Comparison of ENCODE assay signal across 20 cellular contexts in the genomic region with DNA sequence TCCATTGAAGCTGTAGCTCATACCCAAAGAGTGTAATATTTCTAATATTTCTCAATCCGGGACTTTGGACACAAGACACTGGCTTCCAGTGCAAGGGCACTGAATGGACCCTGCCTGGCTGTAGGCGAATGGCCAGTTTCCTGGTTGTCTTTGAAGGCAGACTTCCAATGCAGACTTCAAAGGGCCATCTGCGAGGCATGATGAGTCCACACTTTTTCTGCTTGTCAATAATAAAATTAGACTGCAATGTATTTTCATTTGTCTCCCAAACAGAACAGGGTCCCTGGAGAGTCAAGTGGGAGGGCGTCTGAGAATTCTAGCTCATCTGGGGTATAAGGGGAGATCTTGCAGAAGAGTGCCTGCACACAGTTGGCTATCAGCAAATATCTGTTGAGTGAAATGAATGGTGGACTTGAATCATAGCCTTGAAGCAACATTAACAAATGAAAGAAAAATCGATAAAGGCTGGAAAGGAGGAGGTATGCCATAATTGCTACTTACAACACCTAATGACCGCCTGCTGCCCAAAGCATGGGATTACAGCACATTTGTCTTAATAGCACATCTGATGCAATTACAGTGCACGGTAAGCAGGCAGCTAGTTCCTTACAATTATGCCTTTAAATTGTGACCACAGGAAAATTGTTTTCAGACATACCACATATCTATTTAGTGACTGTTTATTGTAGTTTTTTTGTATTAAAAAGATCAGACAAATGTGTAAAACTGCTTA.
A peak's percentile ranks its signal among the peaks of the same experiment; 100 is the strongest.
DNase-seq lines count a peak whose midpoint lies in the region; ATAC-seq and TF ChIP-seq lines count a peak whose summit lies in the region.
"Had no signal": no experiment of that assay in that cellular context is flagged by ENCODE, and none has a peak within 500 bp of the region (broad histone marks: within the 10 kb centered on the region; RNA-seq: fewer than 3 reads in every experiment).

No MANE protein-coding gene starts in this region.

- POLR2A ChIA-PET in IMR-90 (lab: Charles Lee; ENCODE audit: unreplicated experiment) = no interaction called here

- peak overlapping the region; percentile 97 for H2BK20ac ChIP-seq in IMR-90 (ENCODE audit: low read depth, low read length)

- H3K4me1 ChIP-seq in IMR-90 (ENCODE audit: control insufficient read depth, insufficient read depth, low read length) (peaks cover 5% of the 10 kb centered on the region), right lobe of liver (peaks cover 0 to 23% (median 3%) of the 10 kb centered on the region in 4 donors), ascending aorta (no peaks in the 10 kb centered on the region)
- H3K4me1 ChIP-seq: Caco-2, Peyer's patch had no signal

- intact Hi-C loops in IMR-90 (cut with micrococcal nuclease) = no loop called here
- intact Hi-C loops in right lobe of liver (cut with DNase I) = no loop called here
- intact Hi-C loops in ascending aorta (cut with DNase I) = no loop called here

- peak overlapping the region; percentile 79; the same call in 1 of the 2 replicates for H3K18ac ChIP-seq in IMR-90 (ENCODE audit: low read depth, low read length)

- H3K9me3 ChIP-seq in IMR-90 (ENCODE audit: control insufficient read depth, insufficient read depth, low read length) (peaks cover 3% of the 10 kb centered on the region; the same call in 1 of the 2 replicates), right lobe of liver (no peaks in the 10 kb centered on the region), ascending aorta (no peaks in the 10 kb centered on the region)
- H3K9me3 ChIP-seq: Caco-2, Peyer's patch had no signal

- peak overlapping the region; percentile 95 for H3K4ac ChIP-seq in IMR-90 (ENCODE audit: low read depth, low read length)

- TF ChIP-seq POLR2A in IMR-90 (IDR thresholded peaks at IDR 0.05; ENCODE audit: low read depth, low read length) (no peak), right lobe of liver (IDR thresholded peaks at IDR 0.05) (no peak)

- H3K79me1 ChIP-seq in IMR-90 (ENCODE audit: low read depth in 1 of 2, low read length in 2 of 2) = peaks cover 2 to 30% of the 10 kb centered on the region in 2 experiments; a peak in 3 of 4 replicates

- no peak overlapping the region for H3K4me2 ChIP-seq in IMR-90 (ENCODE audit: low read depth, low read length)

- no peaks in the 10 kb centered on the region for H3K27me3 ChIP-seq in IMR-90 (ENCODE audit: control insufficient read depth, insufficient read depth, low read length)
- H3K27me3 ChIP-seq in right lobe of liver = no peaks in the 10 kb centered on the region
- no peaks in the 10 kb centered on the region for H3K27me3 ChIP-seq in ascending aorta
- H3K27me3 ChIP-seq: gastroesophageal sphincter, Peyer's patch had no signal

- H3K27ac ChIP-seq in IMR-90 (ENCODE audit: insufficient read depth, low read length) (peak overlapping the region; percentile 40), right lobe of liver (peak overlapping the region in 1 of 3 donors; percentile 26), ascending aorta (no peak overlapping the region)
- H3K27ac ChIP-seq: 22Rv1, gastroesophageal sphincter, Peyer's patch had no signal

- H2BK120ac ChIP-seq in IMR-90 (ENCODE audit: low read depth, low read length) = peak overlapping the region; percentile 99

- H4K20me1 ChIP-seq in IMR-90 (ENCODE audit: insufficient read depth, low read length) = no peaks in the 10 kb centered on the region

- peak overlapping the region; percentile 96; the same call in 1 of the 2 replicates for H3K56ac ChIP-seq in IMR-90 (ENCODE audit: extremely low read depth, insufficient read depth, low read length)

- no peaks in the 10 kb centered on the region for H3K36me3 ChIP-seq in IMR-90 (ENCODE audit: control insufficient read depth, insufficient read depth, low read length)
- no peaks in the 10 kb centered on the region for H3K36me3 ChIP-seq in right lobe of liver
- H3K36me3 ChIP-seq in ascending aorta = peaks cover 0 to 13% of the 10 kb centered on the region in 2 donors
- H3K36me3 ChIP-seq: gastroesophageal sphincter, Peyer's patch had no signal

- no peak overlapping the region for H3K9ac ChIP-seq in IMR-90 (ENCODE audit: low read depth, low read length)

- H3K9me1 ChIP-seq in IMR-90 (ENCODE audit: insufficient read depth, low read length) = peaks cover 5% of the 10 kb centered on the region; the same call in 1 of the 2 replicates

- in situ Hi-C loops in IMR-90 (cut with MboI; ENCODE audit: low sequenced_read_pairs) = no loop called here

- H4K91ac ChIP-seq in IMR-90 (ENCODE audit: insufficient read depth, low read depth, low read length) = peak overlapping the region; percentile 95

- peak overlapping the region; percentile 100 for H2BK5ac ChIP-seq in IMR-90 (ENCODE audit: low read depth, low read length, poor library complexity, severe bottlenecking)

- peak; percentile 22 for DNase-seq in NCI-H1092 treated with DMSO at 0.1 percent for 48 hours (lab: John Stamatoyannopoulos, UW)
- DNase-seq in NCI-H1092 (lab: John Stamatoyannopoulos, UW) = no peak
- no peak for DNase-seq in IMR-90
- DNase-seq in SK-N-DZ (ENCODE audit: low spot score) = peak; percentile 75
- DNase-seq in right lobe of liver = peak; percentile 71 to 87 (median 81)
- DNase-seq in dedifferentiated amniotic fluid mesenchymal stem cell (ENCODE audit: extremely low spot score) = no peak
- no peak for DNase-seq in ascending aorta (ENCODE audit: low spot score in 2 of 2)
- DNase-seq: activated CD4-positive, alpha-beta T cell treated with anti-CD3 and anti-CD28 coated beads for 1 hour; activated T-cell treated with anti-CD3 and anti-CD28 coated beads for 4 hours; Caco-2; caudate nucleus; endodermal cell; MM.1S; NCI-H345; Peyer's patch; retina; stimulated activated CD4-positive, alpha-beta T cell treated with anti-CD3 and anti-CD28 coated beads, Interleukin-1b, Interleukin-23, amount 100 ng/mL, for 48 hours had no signal

- peak overlapping the region; percentile 81; the same call in 1 of the 2 replicates for H3K23ac ChIP-seq in IMR-90 (ENCODE audit: low read depth, low read length)

- no peak overlapping the region for H2AFZ ChIP-seq in IMR-90 (replicated peaks; ENCODE audit: low read length, poor library complexity)

- H2BK15ac ChIP-seq in IMR-90 (ENCODE audit: low read depth, low read length) = peak overlapping the region; percentile 98

- BruUV-seq in IMR-90 (replicated peaks; lab: Mats Ljungman, UMichigan) = no TSS peak

- dilution Hi-C loops in IMR-90 (cut with HindIII; ENCODE audit: low sequenced_read_pairs, unreplicated experiment) = no loop called here

- 100% methylated on average over 1 of the region's 7 CpGs; no CpG with 5 or more reads in 1 of the 2 experiments for WGBS in IMR-90 (ENCODE audit: extremely low coverage in 2 of 2, insufficient read length in 1 of 2), 2 experiments
- WGBS in right lobe of liver (ENCODE audit: insufficient coverage, low coverage, low lambda C conversion rate, missing lambda C conversion rate) = 22% methylated on average over 7 of the region's 7 CpGs

- peak overlapping the region; percentile 97 for H2AK5ac ChIP-seq in IMR-90 (ENCODE audit: low read depth, low read length)

- H4K5ac ChIP-seq in IMR-90 (ENCODE audit: low read depth, low read length) = peak overlapping the region; percentile 3; the same call in 1 of the 2 replicates

- H3K4me3 ChIP-seq in IMR-90 (ENCODE audit: insufficient read depth, low read depth, low read length) (no peak overlapping the region), right lobe of liver (no peak overlapping the region), ascending aorta (no peak overlapping the region)
- H3K4me3 ChIP-seq: gastroesophageal sphincter, Peyer's patch had no signal

- H2AK9ac ChIP-seq in IMR-90 (replicated peaks; ENCODE audit: low read depth, low read length, poor library complexity) = peak overlapping the region; percentile 12

- peak overlapping the region; percentile 27 to 95 for H4K8ac ChIP-seq in IMR-90 (ENCODE audit: low read depth in 2 of 2, low read length in 2 of 2)

- ATAC-seq in IMR-90 (ENCODE audit: low read depth) (no peak), right lobe of liver (peak; percentile 89 to 94 (median 92)), HG02642 (IDR thresholded peaks at IDR 0.05; ENCODE audit: poor library complexity, unreplicated experiment) (no peak)
- ATAC-seq: gastroesophageal sphincter had no signal

- peak overlapping the region; percentile 96 for H3K14ac ChIP-seq in IMR-90 (replicated peaks; ENCODE audit: low read depth, low read length)

- CTCF ChIA-PET in IMR-90 (lab: Yijun Ruan, JAX) = no interaction called here

- TF ChIP-seq CTCF in IMR-90 (conservative IDR thresholded peaks at IDR 0.05; ENCODE audit: low read depth, low read length) (no peak), right lobe of liver (IDR thresholded peaks at IDR 0.05) (peak in 1 of 4 donors; percentile 29), ascending aorta (IDR thresholded peaks at IDR 0.05) (no peak)

- no peak for TF ChIP-seq RAD21 in IMR-90 (IDR thresholded peaks at IDR 0.05; ENCODE audit: low read length)

TF ChIP-seq in IMR-90, 13 proteins besides CTCF, POLR2A, EP300 and RAD21:
- TF ChIP-seq RCOR1 (IDR thresholded peaks at IDR 0.05; ENCODE audit: insufficient replicate concordance, low read length) (no peak), CEBPB (IDR thresholded peaks at IDR 0.05; ENCODE audit: low read depth, low read length) (peak; percentile 35; the same call in 1 of the 2 replicates)

Comparison
In these comparisons a context has a peak if more than half of its experiments do, and no peak if none do; other contexts are left out.
1. DNase-seq: peak in NCI-H1092 treated with DMSO at 0.1 percent for 48 hours (single experiment), SK-N-DZ (single experiment) and right lobe of liver (3 of 3); none in NCI-H1092 (single experiment), IMR-90 (single experiment), dedifferentiated amniotic fluid mesenchymal stem cell (single experiment) and ascending aorta (0 of 2).
2. ATAC-seq: peak in right lobe of liver (4 of 4); none in IMR-90 (single experiment) and HG02642 (single experiment).